12 cellular contexts compared by ENCODE assay signal in the genomic region with DNA sequence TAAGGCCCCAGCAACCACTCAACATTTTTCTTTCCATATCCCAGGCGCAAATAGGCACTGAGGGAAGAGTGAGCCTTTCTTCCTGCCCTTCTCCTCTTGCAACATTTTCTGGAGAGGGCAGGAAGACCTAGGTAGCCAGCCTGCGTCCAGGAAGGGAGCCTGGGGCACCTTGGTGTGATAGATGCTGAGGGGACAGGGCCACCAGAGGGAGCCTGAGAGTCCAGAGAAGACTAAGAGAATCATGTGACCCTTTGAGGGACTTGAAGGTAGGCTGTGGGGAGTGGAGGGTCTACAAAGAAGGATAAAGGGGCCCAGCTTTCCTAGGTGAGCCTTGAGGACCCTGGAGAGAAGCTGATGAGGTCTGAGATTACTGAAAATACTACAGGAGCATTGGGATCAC.
DNase-seq lines count a peak whose midpoint lies in the region; ATAC-seq, FAIRE-seq and TF ChIP-seq lines count a peak whose summit lies in the region.
"Had no signal": no experiment of that assay in that cellular context is flagged by ENCODE, and none has a peak within 500 bp of the region (broad histone marks: within the 10 kb centered on the region; RNA-seq: fewer than 3 reads in every experiment).

No MANE protein-coding gene starts in this region.

- H3K27ac ChIP-seq in mesendoderm (ENCODE audit: low read depth, low read length) (no peak overlapping the region), tibial nerve (no peak overlapping the region)
- H3K27ac ChIP-seq: A549, vagina had no signal

- FAIRE-seq in urothelium cell line (lab: Jason Lieb, UNC): no peak
- FAIRE-seq: A549, TTC549 had no signal

- DNase-seq in NCI-H748 (lab: John Stamatoyannopoulos, UW; ENCODE audit: unreplicated experiment) (peak; percentile 14), NCI-H748 treated with DMSO at 0.1 percent for 48 hours (lab: John Stamatoyannopoulos, UW) (no peak), H7 (peak; percentile 9), SK-MEL-5 (ENCODE audit: low read depth, low spot score) (peak; percentile 31), mesendoderm (peak; percentile 61), urothelium cell line (ENCODE audit: low spot score) (no peak), tibial nerve (ENCODE audit: low spot score in 2 of 2) (no peak)
- DNase-seq: NCI-H446 had no signal

- no peak overlapping the region for H2AK5ac ChIP-seq in mesendoderm (ENCODE audit: low read length)

- no peak overlapping the region for H4K8ac ChIP-seq in mesendoderm (ENCODE audit: low read depth, low read length)

- no peak overlapping the region for H2BK5ac ChIP-seq in mesendoderm (ENCODE audit: low read length)

- H3K36me3 ChIP-seq in H7 (replicated peaks; ENCODE audit: control insufficient read depth, insufficient read depth, low read length) (no peaks in the 10 kb centered on the region), mesendoderm (ENCODE audit: control insufficient read depth, insufficient read depth, low read length) (no peaks in the 10 kb centered on the region), tibial nerve (no peaks in the 10 kb centered on the region)
- H3K36me3 ChIP-seq: vagina had no signal

- no peak overlapping the region for H4K5ac ChIP-seq in mesendoderm (ENCODE audit: low read length)

- H3K79me2 ChIP-seq in mesendoderm (ENCODE audit: control insufficient read depth, insufficient read depth, low read length): no peaks in the 10 kb centered on the region

- H3K4me3 ChIP-seq in H7 (ENCODE audit: insufficient read depth, low read depth, low read length): no peak overlapping the region
- no peak overlapping the region for H3K4me3 ChIP-seq in mesendoderm (ENCODE audit: low read length)
- H3K4me3 ChIP-seq in tibial nerve: no peak overlapping the region
- H3K4me3 ChIP-seq: A549, vagina had no signal

- H3K4me2 ChIP-seq in mesendoderm (ENCODE audit: low read length): no peak overlapping the region
- H3K4me2 ChIP-seq: A549 had no signal

- no peak for TF ChIP-seq EP300 in tibial nerve (IDR thresholded peaks at IDR 0.05)

- ATAC-seq in HG03135 (IDR thresholded peaks at IDR 0.05; ENCODE audit: unreplicated experiment): no peak

- no peak overlapping the region for H3K9ac ChIP-seq in mesendoderm (ENCODE audit: low read length)

- H2BK120ac ChIP-seq in mesendoderm (ENCODE audit: low read depth, low read length): no peak overlapping the region

- no CpG with 5 or more reads among the region's 2 CpGs for WGBS in mesendoderm (ENCODE audit: extremely low coverage, insufficient coverage, low lambda C conversion rate)
- 92 to 96% methylated on average over 2 of the region's 2 CpGs for WGBS in tibial nerve, 2 donors

- no peak overlapping the region for H3K56ac ChIP-seq in mesendoderm (ENCODE audit: low read length)

- no peak overlapping the region for H3K23ac ChIP-seq in mesendoderm (ENCODE audit: low read length)

- no peak for TF ChIP-seq CTCF in tibial nerve (IDR thresholded peaks at IDR 0.05)

- H3K27me3 ChIP-seq in H7 (ENCODE audit: control insufficient read depth, insufficient read depth, low read length) (no peaks in the 10 kb centered on the region), mesendoderm (ENCODE audit: insufficient read depth, low read length, poor library complexity) (no peaks in the 10 kb centered on the region), tibial nerve (no peaks in the 10 kb centered on the region)
- H3K27me3 ChIP-seq: vagina had no signal

- in situ Hi-C loops in SK-MEL-5 (cut with HindIII; ENCODE audit: low pct_unique_long_range_greater_than_20kb, low sequenced_read_pairs): no loop called here

- H3K9me3 ChIP-seq in tibial nerve: no peaks in the 10 kb centered on the region
- H3K9me3 ChIP-seq: A549, vagina had no signal

- no peak overlapping the region for H2BK15ac ChIP-seq in mesendoderm (replicated peaks; ENCODE audit: low read depth)

- H3K4ac ChIP-seq in mesendoderm (ENCODE audit: low read depth, low read length): no peak overlapping the region

- no peak overlapping the region for H3K18ac ChIP-seq in mesendoderm (ENCODE audit: low read length)

- H3K79me1 ChIP-seq in mesendoderm (ENCODE audit: low read length): no peaks in the 10 kb centered on the region

- H3K4me1 ChIP-seq in mesendoderm (ENCODE audit: control insufficient read depth, low read depth, low read length) (no peaks in the 10 kb centered on the region), tibial nerve (no peaks in the 10 kb centered on the region)
- H3K4me1 ChIP-seq: A549, vagina had no signal

- TF ChIP-seq POLR2A in tibial nerve (IDR thresholded peaks at IDR 0.05): no peak

Comparison
In these comparisons a context has a peak if more than half of its experiments do, and no peak if none do; other contexts are left out.
1. DNase-seq: peak in NCI-H748 (single experiment), H7 (single experiment), SK-MEL-5 (single experiment) and mesendoderm (single experiment); none in NCI-H748 treated with DMSO at 0.1 percent for 48 hours (single experiment), urothelium cell line (single experiment) and tibial nerve (0 of 2).